ENCODE assay signal across 12 cellular contexts in genomic region chr20:4090756-4091331, GRCh38. TPM values are rescaled to one million over a fixed set of nuclear protein-coding genes. Genes with fewer than 3 reads are reported as not detected.
DNase-seq lines count a peak whose midpoint lies in the region; ATAC-seq, FAIRE-seq and TF ChIP-seq lines count a peak whose summit lies in the region.
"Had no signal": no experiment of that assay in that cellular context is flagged by ENCODE, and none has a peak within 500 bp of the region (broad histone marks: within the 10 kb centered on the region; RNA-seq: fewer than 3 reads in every experiment).

No MANE protein-coding gene starts in this region.

- H3K9me3 ChIP-seq in K562 (replicated peaks; ENCODE audit: control insufficient read depth, insufficient read depth, low read depth, low read length) (no peaks in the 10 kb centered on the region), testis (no peaks in the 10 kb centered on the region)
- H3K9me3 ChIP-seq: esophagus muscularis mucosa had no signal

- no peaks in the 10 kb centered on the region for H4K20me1 ChIP-seq in K562 (replicated peaks; ENCODE audit: control insufficient read depth, insufficient read depth, low read length)

- peak; percentile 35 for FAIRE-seq in K562 (lab: Jason Lieb, UNC)

- no TSS peak for BruUV-seq in K562 (replicated peaks; lab: Mats Ljungman, UMichigan)

- peak overlapping the region; percentile 52; the same call in 1 of the 2 replicates for H3K4me2 ChIP-seq in K562 (ENCODE audit: insufficient read depth, low read length)

- H3K4me1 ChIP-seq in K562 (replicated peaks in 1 of 2; ENCODE audit: control insufficient read depth in 2 of 2, insufficient read depth in 2 of 2, low read length in 2 of 2), result peaks cover 14 to 26% of the 10 kb centered on the region in 2 experiments
- no peaks in the 10 kb centered on the region for H3K4me1 ChIP-seq in testis

- H3K27ac ChIP-seq in HL-60 (replicated peaks) (peak overlapping the region; percentile 80), K562 (ENCODE audit: extremely low read depth, low read depth, low read length) (peak overlapping the region; percentile 62; the same call in 2 of the 3 replicates), testis (no peak overlapping the region)
- H3K27ac ChIP-seq: esophagus muscularis mucosa had no signal

- no peaks in the 10 kb centered on the region for H3K79me2 ChIP-seq in K562 (ENCODE audit: control insufficient read depth, insufficient read depth, low read length)

- no peaks in the 10 kb centered on the region for H3K9me1 ChIP-seq in K562 (ENCODE audit: control insufficient read depth, insufficient read depth, low read length)

- H3K27me3 ChIP-seq in HL-60 (ENCODE audit: insufficient read depth, poor library complexity, severe bottlenecking), result no peaks in the 10 kb centered on the region
- H3K27me3 ChIP-seq in K562 (ENCODE audit: control insufficient read depth in 2 of 2, insufficient read depth in 2 of 2, low read length in 2 of 2), result no peaks in the 10 kb centered on the region
- H3K27me3 ChIP-seq in testis, result no peaks in the 10 kb centered on the region
- H3K27me3 ChIP-seq: esophagus muscularis mucosa had no signal

- CTCF ChIA-PET in K562 (lab: Yijun Ruan, JAX; ENCODE audit: low intra/inter-chr PET ratio), result interaction anchor here (1.6 kb wide), 1 partner anchor 77 kb away, joined by 5 read pairs; no protein-coding TSS in a partner anchor

- in situ Hi-C loops in K562 (cut with MboI), result no loop called here

- no peak for TF ChIP-seq POLR2A in K562 (conservative IDR thresholded peaks at IDR 0.05)
- no peak for TF ChIP-seq POLR2A in testis (IDR thresholded peaks at IDR 0.05)

- no peak for TF ChIP-seq CTCF in HL-60 (IDR thresholded peaks at IDR 0.05; ENCODE audit: insufficient read depth, low read length)
- no peak for TF ChIP-seq CTCF in K562 (IDR thresholded peaks at IDR 0.05 in 2 of 3, conservative IDR thresholded peaks at IDR 0.05 in 1 of 3; ENCODE audit: insufficient read depth in 2 of 3, low read depth in 1 of 3, low read length in 3 of 3)
- TF ChIP-seq CTCF in testis (IDR thresholded peaks at IDR 0.05), result no peak

- H3K9ac ChIP-seq in K562 (ENCODE audit: insufficient read depth in 1 of 2, low read depth in 2 of 2, low read length in 2 of 2), result peak overlapping the region in 1 of 2 experiments; percentile 75; a peak in 1 of 4 replicates

- intact Hi-C loops in K562 (cut with micrococcal nuclease), result loop anchor here (5.0 kb wide), 2 partner anchors 159 to 204 kb away; partner anchors contain the start of gene PANK2
- intact Hi-C loops in testis (cut with DNase I; ENCODE audit: low total_unique reads), result no loop called here

- H3K4me3 ChIP-seq in HL-60 (replicated peaks; ENCODE audit: insufficient read depth, low read length) (no peak overlapping the region), K562 (no peak overlapping the region), testis (no peak overlapping the region)
- H3K4me3 ChIP-seq: esophagus muscularis mucosa had no signal

- no peak for TF ChIP-seq EP300 in K562 (IDR thresholded peaks at IDR 0.05; ENCODE audit: low read length)

- no peak for TF ChIP-seq RAD21 in K562 (CRISPR knock-in tag; conservative IDR thresholded peaks at IDR 0.05 in 1 of 2, IDR thresholded peaks at IDR 0.05 in 1 of 2)

- H2AFZ ChIP-seq in K562 (ENCODE audit: low read depth, low read length), result peak overlapping the region; percentile 80

- no peaks in the 10 kb centered on the region for H3K36me3 ChIP-seq in K562 (ENCODE audit: control insufficient read depth, insufficient read depth, low read length)
- no peaks in the 10 kb centered on the region for H3K36me3 ChIP-seq in testis (ENCODE audit: low read depth, missing control alignments)
- H3K36me3 ChIP-seq: esophagus muscularis mucosa had no signal

- POLR2A ChIA-PET in K562 (lab: Yijun Ruan, JAX), result interaction anchor here (0.6 kb wide), 2 partner anchors 59 to 342 kb away, joined by 3 read pairs; no protein-coding TSS in a partner anchor

- peak; percentile 71 for DNase-seq in AG20443 (ENCODE audit: low spot score)
- no peak for DNase-seq in HL-60 (ENCODE audit: low read depth in 1 of 2, low spot score in 1 of 2)
- peak; percentile 27 to 44 (median 37) for DNase-seq in K562 (ENCODE audit: extremely low read depth in 1 of 4, low spot score in 3 of 4)
- peak; percentile 31 for DNase-seq in myocyte (ENCODE audit: low read depth)
- DNase-seq in testis, result no peak
- no peak for DNase-seq in activated gamma-delta T cell treated with Interleukin-2 at 50 U/mL for 16 hours
- no peak for DNase-seq in UCSD-AML1 (lab: John Stamatoyannopoulos, UW; ENCODE audit: unreplicated experiment)
- no peak for DNase-seq in NCI-H1436 treated with DMSO at 0.1 percent for 48 hours (lab: John Stamatoyannopoulos, UW)
- DNase-seq: Kasumi-1, NCI-H524 treated with DMSO at 0.1 percent for 48 hours, right cardiac atrium had no signal

- 56% methylated on average over 3 of the region's 3 CpGs for WGBS in K562 (ENCODE audit: insufficient coverage, low coverage, missing lambda C conversion rate)
- 66 to 76% methylated on average over 3 of the region's 3 CpGs for WGBS in testis, 2 donors

- ATAC-seq in K562, result no peak

TF ChIP-seq in K562, 482 proteins besides CTCF, POLR2A, EP300 and RAD21 (continues in another document):
- TF ChIP-seq SPI1 (IDR thresholded peaks at IDR 0.05; ENCODE audit: borderline replicate concordance, low read depth, low read length) (no peak), SRSF9 (IDR thresholded peaks at IDR 0.05; ENCODE audit: borderline replicate concordance, low read depth, low read length) (no peak), XRCC3 (IDR thresholded peaks at IDR 0.05) (no peak), TSHZ1 (CRISPR knock-in tag; IDR thresholded peaks at IDR 0.05) (no peak), TCF3 (CRISPR knock-in tag; IDR thresholded peaks at IDR 0.05) (peak; percentile 29; the same call in 1 of the 2 replicates), DLX4 (CRISPR knock-in tag; IDR thresholded peaks at IDR 0.05) (no peak), MITF (IDR thresholded peaks at IDR 0.05) (no peak)

RNA-seq across cellular contexts. Expression of gene SMOX, which starts 57.8 kb away (rescaled TPM):
- total RNA-seq in K562 (2011; cell fraction: chromatin; rRNA removed; ENCODE audit: low replicate concordance), result 0.84 and 6.1 TPM in 2 replicates
- 3.0 and 3.2 TPM in 2 replicates for total RNA-seq in K562 (2011; cell fraction: nucleolus; rRNA removed)
- total RNA-seq in K562 (2011; cell fraction: nucleoplasm; rRNA removed), result 2.4 and 3.3 TPM in 2 replicates
- 6.7 and 8.2 TPM in 2 replicates for total RNA-seq in K562 (2014; rRNA removed)
- total RNA-seq in K562 (2014; rRNA removed; fragmentation: Illumina TruSeq; extraction: Trizol), result 1.3 and 1.6 TPM in 2 replicates
- 3.7 and 4.3 TPM in 2 replicates for total RNA-seq in K562 (2015; rRNA removed; fragmentation: Illumina TruSeq; extraction: Trizol)
- total RNA-seq in K562 (2021), result 5.7 and 8.4 TPM in 2 replicates
- 1.9 and 2.2 TPM in 2 replicates for polyA plus RNA-seq in K562 (2011; rRNA removed)
- polyA plus RNA-seq in K562 (2011; cell fraction: cytosol; rRNA removed), result 5.0 and 7.4 TPM in 2 replicates
- 3.9 and 11.2 TPM in 2 replicates for polyA plus RNA-seq in K562 (2011; cell fraction: nucleus; rRNA removed)
- polyA plus RNA-seq in K562 (2012), result 8.5 and 13.7 TPM in 2 replicates
- 4.3 and 8.0 TPM in 2 replicates for polyA plus RNA-seq in K562 (2014; fragmentation: Illumina TruSeq; extraction: Trizol)
- polyA plus RNA-seq in K562 (2014; fragmentation: Nextera tagmentation; extraction: Ambion mirVana), result 1 to 10 TPM in 1 of 2 experiments, under 1 TPM in 1; 0.76 to 1.5 TPM
- polyA plus RNA-seq in K562 (2014; rRNA removed), result 5.7 and 8.3 TPM in 2 replicates
- 0.81 and 1.4 TPM in 2 replicates for polyA minus RNA-seq in K562 (2011; rRNA and poly(A)+ RNA removed)
- polyA minus RNA-seq in K562 (2011; cell fraction: cytosol; rRNA and poly(A)+ RNA removed), result 1.1 and 1.6 TPM in 2 replicates
- polyA minus RNA-seq in K562 (2011; cell fraction: nucleus; rRNA and poly(A)+ RNA removed), result 1.1 and 1.2 TPM in 2 replicates
- 6.6 and 7.6 TPM in 2 replicates for total RNA-seq in myocyte
- 6.2 TPM for polyA plus RNA-seq in myocyte (2012)
- 10 to 100 TPM; 15.4 to 17.8 TPM for total RNA-seq in testis
- polyA plus RNA-seq in testis (ENCODE audit: insufficient read depth, low read depth, low replicate concordance), result 28.5 TPM

Comparison
In these comparisons a context has a peak if more than half of its experiments do, and no peak if none do; other contexts are left out.
1. DNase-seq: peak in AG20443 (single experiment), K562 (4 of 4) and myocyte (single experiment); none in HL-60 (0 of 2), testis (single experiment), activated gamma-delta T cell treated with Interleukin-2 at 50 U/mL for 16 hours (single experiment), UCSD-AML1 (single experiment) and NCI-H1436 treated with DMSO at 0.1 percent for 48 hours (single experiment).
2. H3K27ac ChIP-seq: peak in HL-60 (single experiment) and K562 (single experiment); none in testis (0 of 2).